Comparison of ENCODE assay signal across 21 cellular contexts in the genomic region with DNA sequence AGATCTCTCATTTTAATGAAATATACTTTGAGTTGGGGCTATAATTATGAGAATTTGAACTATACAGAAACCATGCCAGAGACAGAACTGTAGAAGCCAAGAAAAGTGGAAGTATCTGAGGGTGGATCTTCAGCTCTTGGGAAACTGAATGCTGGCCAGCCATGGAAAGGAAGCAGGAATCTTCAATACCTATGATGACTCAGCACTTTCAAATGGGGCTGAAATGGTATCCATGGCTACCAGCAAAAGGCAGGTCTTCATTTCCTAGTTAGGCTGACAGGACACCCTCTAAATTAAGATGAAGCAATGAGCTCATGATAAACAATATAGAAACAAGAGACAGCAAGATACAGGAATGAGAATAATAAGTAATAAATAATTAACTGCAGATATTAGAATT.
DNase-seq lines count a peak whose midpoint lies in the region.
"Had no signal": no experiment of that assay in that cellular context is flagged by ENCODE, and none has a peak within 500 bp of the region (broad histone marks: within the 10 kb centered on the region; RNA-seq: fewer than 3 reads in every experiment).

No MANE protein-coding gene starts in this region.

- DNase-seq in DMS 273 (lab: John Stamatoyannopoulos, UW; ENCODE audit: unreplicated experiment), result peak; percentile 26
- DNase-seq in DMS 273 treated with DMSO at 0.1 percent for 48 hours (lab: John Stamatoyannopoulos, UW), result no peak
- DNase-seq in M059J (ENCODE audit: low read depth), result peak; percentile 42
- DNase-seq in amniotic epithelial cell (ENCODE audit: low read depth), result peak; percentile 37
- DNase-seq in kidney tubule cell (ENCODE audit: low spot score), result peak; percentile 66
- DNase-seq in NCI-H1930 (lab: John Stamatoyannopoulos, UW), result no peak
- no peak for DNase-seq in C1 segment of cervical spinal cord (lab: John Stamatoyannopoulos, UW)
- no peak for DNase-seq in anterior cingulate cortex (lab: John Stamatoyannopoulos, UW)
- DNase-seq: activated B cell treated with CpG ODN at 0.5 μM for 24 hours; activated CD4-positive, alpha-beta T cell treated with anti-CD3 and anti-CD28 coated beads, Interleukin-2, amount 50 U/mL, for 4 hours; activated naive CD4-positive, alpha-beta T cell treated with anti-CD3 and anti-CD28 coated beads, Interleukin-2, amount 10 ng/mL, durations not matched to agents 7 days and 5 days; caudate nucleus; CD8-positive, alpha-beta T cell; DMS79; H7; left cardiac atrium; NCI-H1436 treated with DMSO at 0.1 percent for 48 hours; nucleus accumbens; small intestine; stimulated activated CD4-positive, alpha-beta T cell treated with anti-CD3 and anti-CD28 coated beads, Interleukin-1b, Interleukin-23, amount 100 ng/mL, for 48 hours; T1000 had no signal

Comparison
In these comparisons a context has a peak if more than half of its experiments do, and no peak if none do; other contexts are left out.
1. DNase-seq: peak in DMS 273 (single experiment), M059J (single experiment), amniotic epithelial cell (single experiment) and kidney tubule cell (single experiment); none in DMS 273 treated with DMSO at 0.1 percent for 48 hours (single experiment), NCI-H1930 (0 of 2), C1 segment of cervical spinal cord (0 of 14) and anterior cingulate cortex (0 of 58).